In genomic region chr13:73532582-73532981, GRCh38 we compare ENCODE assay signal across 19 cellular contexts.
DNase-seq lines count a peak whose midpoint lies in the region; FAIRE-seq and TF ChIP-seq lines count a peak whose summit lies in the region.
"Had no signal": no experiment of that assay in that cellular context is flagged by ENCODE, and none has a peak within 500 bp of the region (broad histone marks: within the 10 kb centered on the region; RNA-seq: fewer than 3 reads in every experiment).

No MANE protein-coding gene starts in this region.

- no peaks in the 10 kb centered on the region for H3K9me1 ChIP-seq in keratinocyte (ENCODE audit: control insufficient read depth, extremely low read depth, insufficient read depth, low read length)

- FAIRE-seq in keratinocyte (lab: Jason Lieb, UNC) = peak; percentile 20
- FAIRE-seq: A204.1, D721Med, GM12878, GM19239 had no signal

- H3K79me2 ChIP-seq in keratinocyte (ENCODE audit: control insufficient read depth, insufficient read depth, low read length) = no peaks in the 10 kb centered on the region

- DNase-seq in caudate nucleus (lab: John Stamatoyannopoulos, UW) = no peak
- DNase-seq in keratinocyte (ENCODE audit: low read depth, low spot score) = no peak
- no peak for DNase-seq in activated CD4-positive, alpha-beta T cell treated with anti-CD3 and anti-CD28 coated beads for 1 hour
- no peak for DNase-seq in head of caudate nucleus
- no peak for DNase-seq in A172 (ENCODE audit: low spot score)
- DNase-seq: CD4-positive, alpha-beta T cell; CD8-positive, alpha-beta memory T cell; DMS 273 treated with DMSO at 0.1 percent for 48 hours; DMS79; EL; GDM1; GM23248; H9 had no signal

- intact Hi-C loops in head of caudate nucleus (cut with DNase I) = no loop called here

- H2AFZ ChIP-seq in keratinocyte (ENCODE audit: control insufficient read depth, low read length) = no peak overlapping the region
- H2AFZ ChIP-seq: GM23248 had no signal

- peak overlapping the region; percentile 16 for H3K27ac ChIP-seq in caudate nucleus (ENCODE audit: low read depth, low read length)
- no peak overlapping the region for H3K27ac ChIP-seq in keratinocyte (ENCODE audit: control insufficient read depth, insufficient read depth, low read length)
- H3K27ac ChIP-seq in skeletal muscle tissue (ENCODE audit: low read depth, low read length) = peak overlapping the region; percentile 80
- H3K27ac ChIP-seq: BLaER1, GM23248 had no signal

- H3K4me2 ChIP-seq in keratinocyte (ENCODE audit: control insufficient read depth, extremely low read depth, insufficient read depth, low read depth, low read length) = no peak overlapping the region
- H3K4me2 ChIP-seq: BLaER1 had no signal

- H3K36me3 ChIP-seq in keratinocyte (ENCODE audit: control insufficient read depth in 2 of 2, extremely low read depth in 1 of 2, insufficient read depth in 2 of 2, low read length in 2 of 2) (no peaks in the 10 kb centered on the region), skeletal muscle tissue (ENCODE audit: control insufficient read depth in 3 of 3, insufficient read depth in 3 of 3, low read length in 3 of 3) (no peaks in the 10 kb centered on the region)
- H3K36me3 ChIP-seq: BLaER1 had no signal

- H3K27me3 ChIP-seq in keratinocyte (ENCODE audit: control insufficient read depth, extremely low read depth, insufficient read depth, low read length) = no peaks in the 10 kb centered on the region
- no peaks in the 10 kb centered on the region for H3K27me3 ChIP-seq in skeletal muscle tissue (ENCODE audit: control insufficient read depth in 3 of 3, insufficient read depth in 3 of 3, low read length in 3 of 3)
- H3K27me3 ChIP-seq: BLaER1 had no signal

- dilution Hi-C loops in keratinocyte (cut with MboI; ENCODE audit: extremely low pct_ligation_motif_present, low sequenced_read_pairs) = no loop called here

- no peak overlapping the region for H3K9ac ChIP-seq in keratinocyte (ENCODE audit: control insufficient read depth, extremely low read depth, insufficient read depth, low read length)
- H3K9ac ChIP-seq in skeletal muscle tissue (ENCODE audit: low read depth in 1 of 3, low read length in 3 of 3) = no peak overlapping the region
- H3K9ac ChIP-seq: BLaER1, GM23248 had no signal

- no peak overlapping the region for H3K4me3 ChIP-seq in keratinocyte (ENCODE audit: control insufficient read depth in 2 of 3, extremely low read depth in 1 of 3, insufficient read depth in 2 of 3, low read depth in 1 of 3, low read length in 3 of 3)
- no peak overlapping the region for H3K4me3 ChIP-seq in skeletal muscle tissue (ENCODE audit: low read length in 3 of 3)
- H3K4me3 ChIP-seq: BLaER1, GM12878, GM23248 had no signal

- no peak for TF ChIP-seq CTCF in keratinocyte (optimal IDR thresholded peaks at IDR 0.05 in 1 of 3, IDR thresholded peaks at IDR 0.05 in 1 of 3, conservative IDR thresholded peaks at IDR 0.05 in 1 of 3; ENCODE audit: extremely low read depth in 1 of 3, insufficient read depth in 2 of 3, low read length in 3 of 3)

- H3K9me3 ChIP-seq in keratinocyte (ENCODE audit: control insufficient read depth, low read depth, low read length) (no peaks in the 10 kb centered on the region), skeletal muscle tissue (ENCODE audit: control insufficient read depth in 3 of 3, low read length in 3 of 3) (peaks cover 0 to 1% (median 0%) of the 10 kb centered on the region in 3 donors)
- H3K9me3 ChIP-seq: BLaER1 had no signal

- H3K4me1 ChIP-seq in keratinocyte (ENCODE audit: control insufficient read depth, extremely low read depth, insufficient read depth, low read length) (peaks cover 22% of the 10 kb centered on the region), skeletal muscle tissue (ENCODE audit: control insufficient read depth in 3 of 3, insufficient read depth in 3 of 3, low read length in 3 of 3) (peaks cover 0 to 19% (median 12%) of the 10 kb centered on the region in 3 donors)
- H3K4me1 ChIP-seq: BLaER1 had no signal

- no peaks in the 10 kb centered on the region for H4K20me1 ChIP-seq in keratinocyte (ENCODE audit: control insufficient read depth, extremely low read depth, insufficient read depth, low read length)
- H4K20me1 ChIP-seq: BLaER1 had no signal
